ENCODE assay signal across 12 cellular contexts in the genomic region with DNA sequence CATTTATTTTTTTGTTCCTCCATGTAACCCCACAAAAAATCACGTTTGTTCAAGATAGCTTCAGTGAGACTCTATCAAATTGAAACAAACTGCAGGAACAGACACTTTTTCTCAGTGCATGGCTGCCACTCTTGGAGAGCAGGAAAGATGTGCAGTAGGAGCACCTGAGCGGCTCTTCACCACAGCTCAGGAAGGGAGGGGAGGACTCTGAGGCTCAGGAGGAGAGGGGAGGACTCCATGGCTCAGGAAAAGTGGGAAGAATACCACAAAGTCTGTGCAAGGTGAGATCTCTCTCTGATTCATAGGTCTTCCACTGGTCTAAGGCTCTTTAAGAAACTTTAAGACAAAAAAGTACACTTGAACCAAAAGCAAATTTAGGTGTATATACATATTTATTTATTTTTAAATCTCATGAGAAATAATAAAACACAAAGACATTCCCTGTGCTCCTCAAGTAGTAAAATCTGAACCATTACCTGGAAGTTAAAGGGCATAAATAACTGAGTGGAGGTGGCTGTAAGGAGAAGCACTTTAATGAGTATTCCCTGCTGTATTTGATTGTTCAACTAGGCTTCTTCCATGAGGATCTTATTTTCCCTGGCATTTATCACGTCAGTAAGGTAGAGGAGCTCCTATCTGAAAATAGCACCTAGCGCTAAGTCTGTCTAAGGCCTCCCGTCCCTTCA.
A peak's percentile ranks its signal among the peaks of the same experiment; 100 is the strongest.
DNase-seq lines count a peak whose midpoint lies in the region; ATAC-seq and TF ChIP-seq lines count a peak whose summit lies in the region.
"Had no signal": no experiment of that assay in that cellular context is flagged by ENCODE, and none has a peak within 500 bp of the region (broad histone marks: within the 10 kb centered on the region; RNA-seq: fewer than 3 reads in every experiment).

No MANE protein-coding gene starts in this region.

- H3K9me3 ChIP-seq in hepatocyte (ENCODE audit: low read depth) (no peaks in the 10 kb centered on the region), smooth muscle cell (replicated peaks; ENCODE audit: low read depth) (no peaks in the 10 kb centered on the region)
- H3K9me3 ChIP-seq: uterus had no signal

- intact Hi-C loops in activated T-helper 1 cell treated with anti-CD3 and anti-CD28 coated beads, Interleukin-12 subunit alpha, Interleukin-12 subunit beta, Interleukin-2, Interleukin-4 antibody, amounts not matched to agents 30 ng/mL and 10 ng/mL and 1 ng/mL, durations not matched to agents 14 hours and 24 hours and 36 hours (cut with micrococcal nuclease): loop anchor here (1.0 kb wide), 2 partner anchors 11 to 111 kb away; a partner anchor contains a TSS

- H3K36me3 Mint-ChIP-seq in activated T-cell treated with anti-CD3 and anti-CD28 coated beads, Interleukin-2, amount 50 U/mL, for 4 hours (ENCODE audit: insufficient read depth): no peaks in the 10 kb centered on the region
- peaks cover 8% of the 10 kb centered on the region for H3K36me3 Mint-ChIP-seq in activated T-helper 1 cell treated with anti-CD3 and anti-CD28 coated beads, Interleukin-12 subunit alpha, Interleukin-12 subunit beta, Interleukin-2, Interleukin-4 antibody, amounts not matched to agents 30 ng/mL and 10 ng/mL and 1 ng/mL, durations not matched to agents 14 hours and 24 hours and 36 hours (ENCODE audit: low read depth)

- peaks cover 81% of the 10 kb centered on the region for H3K4me1 Mint-ChIP-seq in activated T-cell treated with anti-CD3 and anti-CD28 coated beads, Interleukin-2, amount 50 U/mL, for 4 hours (ENCODE audit: low read depth)
- peaks cover 68% of the 10 kb centered on the region for H3K4me1 Mint-ChIP-seq in activated T-helper 1 cell treated with anti-CD3 and anti-CD28 coated beads, Interleukin-12 subunit alpha, Interleukin-12 subunit beta, Interleukin-2, Interleukin-4 antibody, amounts not matched to agents 30 ng/mL and 10 ng/mL and 1 ng/mL, durations not matched to agents 14 hours and 24 hours and 36 hours (ENCODE audit: low read depth)

- H4K20me1 ChIP-seq in hepatocyte (ENCODE audit: insufficient read depth, poor library complexity, severe bottlenecking): no peaks in the 10 kb centered on the region
- no peaks in the 10 kb centered on the region for H4K20me1 ChIP-seq in smooth muscle cell (ENCODE audit: low read depth)

- H3K36me3 ChIP-seq in hepatocyte (replicated peaks; ENCODE audit: insufficient read depth, low read depth): no peaks in the 10 kb centered on the region
- no peaks in the 10 kb centered on the region for H3K36me3 ChIP-seq in smooth muscle cell (ENCODE audit: low read depth)
- H3K36me3 ChIP-seq: uterus had no signal

- H3K9me2 ChIP-seq in hepatocyte (replicated peaks; ENCODE audit: insufficient read depth): no peaks in the 10 kb centered on the region

- H3K27me3 Mint-ChIP-seq in activated T-cell treated with anti-CD3 and anti-CD28 coated beads, Interleukin-2, amount 50 U/mL, for 4 hours (ENCODE audit: low read depth): no peaks in the 10 kb centered on the region
- H3K27me3 Mint-ChIP-seq in activated T-helper 1 cell treated with anti-CD3 and anti-CD28 coated beads, Interleukin-12 subunit alpha, Interleukin-12 subunit beta, Interleukin-2, Interleukin-4 antibody, amounts not matched to agents 30 ng/mL and 10 ng/mL and 1 ng/mL, durations not matched to agents 14 hours and 24 hours and 36 hours (ENCODE audit: insufficient read depth): no peaks in the 10 kb centered on the region

- H2AFZ ChIP-seq in hepatocyte (no peak overlapping the region), smooth muscle cell (ENCODE audit: low read depth) (no peak overlapping the region)

- TF ChIP-seq CTCF in hepatocyte (IDR thresholded peaks at IDR 0.05; ENCODE audit: poor library complexity): no peak
- TF ChIP-seq CTCF in smooth muscle cell (IDR thresholded peaks at IDR 0.05; ENCODE audit: borderline replicate concordance, insufficient read depth, poor library complexity, severe bottlenecking): no peak

- WGBS in hepatocyte (ENCODE audit: low lambda C conversion rate, missing lambda C conversion rate): 76% methylated on average over 5 of the region's 5 CpGs
- WGBS in smooth muscle cell (ENCODE audit: low lambda C conversion rate): 67% methylated on average over 5 of the region's 5 CpGs

- peak overlapping the region; percentile 78 for H3K27ac Mint-ChIP-seq in activated T-helper 1 cell treated with anti-CD3 and anti-CD28 coated beads, Interleukin-12 subunit alpha, Interleukin-12 subunit beta, Interleukin-2, Interleukin-4 antibody, amounts not matched to agents 30 ng/mL and 10 ng/mL and 1 ng/mL, durations not matched to agents 14 hours and 24 hours and 36 hours

- H3K4me3 ChIP-seq in hepatocyte (no peak overlapping the region), smooth muscle cell (no peak overlapping the region)
- H3K4me3 ChIP-seq: uterus had no signal

- H3K27me3 ChIP-seq in hepatocyte: no peaks in the 10 kb centered on the region
- no peaks in the 10 kb centered on the region for H3K27me3 ChIP-seq in smooth muscle cell (ENCODE audit: low read depth)
- H3K27me3 ChIP-seq: uterus had no signal

- no peak for DNase-seq in activated T-cell treated with anti-CD3 and anti-CD28 coated beads, Interleukin-2, amount 50 U/mL, for 4 hours
- DNase-seq in activated T-cell treated with anti-CD3 and anti-CD28 coated beads for 4 hours (no peak), hepatocyte (ENCODE audit: low spot score) (no peak), smooth muscle cell (lab: John Stamatoyannopoulos, UW; ENCODE audit: unreplicated experiment) (no peak), NCI-H146 (lab: John Stamatoyannopoulos, UW) (no peak), dermis blood vessel endothelial cell (no peak)
- no peak for DNase-seq in activated T-helper 1 cell treated with anti-CD3 and anti-CD28 coated beads, Interleukin-12 subunit alpha, Interleukin-12 subunit beta, Interleukin-2, Interleukin-4 antibody, amounts not matched to agents 30 ng/mL and 10 ng/mL and 1 ng/mL, durations not matched to agents 14 hours and 24 hours and 36 hours (ENCODE audit: low spot score)
- no peak for DNase-seq in activated CD4-positive, CD25-positive, alpha-beta regulatory T cell (lab: John Stamatoyannopoulos, UW)
- DNase-seq: hippocampal formation, NCI-H1436, SHP77 treated with DMSO at 0.1 percent for 48 hours, uterus had no signal

- peak overlapping the region; percentile 30 for H3K9ac ChIP-seq in smooth muscle cell (ENCODE audit: low read depth)

- H3K27ac ChIP-seq in hepatocyte: peak overlapping the region; percentile 85
- peak overlapping the region; percentile 96 for H3K27ac ChIP-seq in smooth muscle cell (ENCODE audit: low read depth)
- H3K27ac ChIP-seq: uterus had no signal

- H3F3A ChIP-seq in smooth muscle cell (ENCODE audit: low read depth): peaks cover 17% of the 10 kb centered on the region

- H3K4me2 ChIP-seq in hepatocyte: no peak overlapping the region
- H3K4me2 ChIP-seq in smooth muscle cell: peak overlapping the region; percentile 52

- no peak for ATAC-seq in activated T-cell treated with anti-CD3 and anti-CD28 coated beads, Interleukin-2, amount 50 U/mL, for 4 hours

- H3K79me2 ChIP-seq in hepatocyte (no peaks in the 10 kb centered on the region), smooth muscle cell (ENCODE audit: low read depth) (no peaks in the 10 kb centered on the region)

- peaks cover 8% of the 10 kb centered on the region for H3K4me1 ChIP-seq in hepatocyte (ENCODE audit: insufficient read depth)
- peaks cover 10% of the 10 kb centered on the region for H3K4me1 ChIP-seq in smooth muscle cell (ENCODE audit: low read depth)
- H3K4me1 ChIP-seq: uterus had no signal

- peak overlapping the region; percentile 11 for H3K4me3 Mint-ChIP-seq in activated T-cell treated with anti-CD3 and anti-CD28 coated beads, Interleukin-2, amount 50 U/mL, for 4 hours
- H3K4me3 Mint-ChIP-seq in activated T-helper 1 cell treated with anti-CD3 and anti-CD28 coated beads, Interleukin-12 subunit alpha, Interleukin-12 subunit beta, Interleukin-2, Interleukin-4 antibody, amounts not matched to agents 30 ng/mL and 10 ng/mL and 1 ng/mL, durations not matched to agents 14 hours and 24 hours and 36 hours: peak overlapping the region; percentile 5

- H3K9me3 Mint-ChIP-seq in activated T-cell treated with anti-CD3 and anti-CD28 coated beads, Interleukin-2, amount 50 U/mL, for 4 hours: no peaks in the 10 kb centered on the region
- H3K9me3 Mint-ChIP-seq in activated T-helper 1 cell treated with anti-CD3 and anti-CD28 coated beads, Interleukin-12 subunit alpha, Interleukin-12 subunit beta, Interleukin-2, Interleukin-4 antibody, amounts not matched to agents 30 ng/mL and 10 ng/mL and 1 ng/mL, durations not matched to agents 14 hours and 24 hours and 36 hours: peaks cover 2% of the 10 kb centered on the region
